In genomic region chr18:77098033-77098432, GRCh38 we compare ENCODE assay signal across 10 cellular contexts. TPM values are rescaled to one million over a fixed set of nuclear protein-coding genes. Genes with fewer than 3 reads are reported as not detected.
A peak's percentile ranks its signal among the peaks of the same experiment; 100 is the strongest.
DNase-seq lines count a peak whose midpoint lies in the region; ATAC-seq and TF ChIP-seq lines count a peak whose summit lies in the region.
"Had no signal": no experiment of that assay in that cellular context is flagged by ENCODE, and none has a peak within 500 bp of the region (broad histone marks: within the 10 kb centered on the region; RNA-seq: fewer than 3 reads in every experiment).

No MANE protein-coding gene starts in this region.

- TF ChIP-seq CTCF in glutamatergic neuron (IDR thresholded peaks at IDR 0.05; ENCODE audit: partially characterized antibody, unreplicated experiment) = no peak
- TF ChIP-seq CTCF in stomach (IDR thresholded peaks at IDR 0.05) = no peak
- TF ChIP-seq CTCF in mucosa of descending colon (IDR thresholded peaks at IDR 0.05) = no peak

- intact Hi-C loops in stomach (cut with DNase I; ENCODE audit: low total_unique reads) (no loop called here), mucosa of descending colon (cut with DNase I, micrococcal nuclease) (no loop called here)

- H3K27me3 Mint-ChIP-seq in activated CD4-positive, alpha-beta T cell treated with anti-CD3 and anti-CD28 coated beads, Interleukin-2, amount 10 ng/mL, durations not matched to agents 7 days and 5 days = no peaks in the 10 kb centered on the region
- H3K27me3 Mint-ChIP-seq in glutamatergic neuron (ENCODE audit: unreplicated experiment) = no peaks in the 10 kb centered on the region

- no peaks in the 10 kb centered on the region for H3K27me3 ChIP-seq in stomach

- no peak for DNase-seq in activated CD4-positive, alpha-beta T cell treated with anti-CD3 and anti-CD28 coated beads, Interleukin-2, amount 10 ng/mL, durations not matched to agents 7 days and 5 days
- no peak for DNase-seq in activated CD4-positive, alpha-beta T cell treated with anti-CD3 and anti-CD28 coated beads, Interleukin-2, amount 50 U/mL, for 48 hours
- peak; percentile 57 for DNase-seq in OCI-M1 (lab: John Stamatoyannopoulos, UW)
- DNase-seq in glutamatergic neuron = no peak
- DNase-seq in stomach = no peak
- DNase-seq in mucosa of descending colon = no peak
- no peak for DNase-seq in NCI-H1105 treated with DMSO at 0.1 percent for 48 hours (lab: John Stamatoyannopoulos, UW)
- no peak for DNase-seq in NCI-H774 (lab: John Stamatoyannopoulos, UW)
- DNase-seq: amniotic stem cell, NCI-H1694 had no signal

- no peak for TF ChIP-seq EP300 in stomach (IDR thresholded peaks at IDR 0.05)

- H3K36me3 ChIP-seq in stomach (peaks cover 0 to 19% (median 5%) of the 10 kb centered on the region in 4 donors), mucosa of descending colon (ENCODE audit: low read depth) (no peaks in the 10 kb centered on the region)

- TF ChIP-seq POLR2A in stomach (IDR thresholded peaks at IDR 0.05) = no peak

- H3K4me1 Mint-ChIP-seq in activated CD4-positive, alpha-beta T cell treated with anti-CD3 and anti-CD28 coated beads, Interleukin-2, amount 10 ng/mL, durations not matched to agents 7 days and 5 days = peaks cover 87% of the 10 kb centered on the region
- H3K4me1 Mint-ChIP-seq in glutamatergic neuron (ENCODE audit: low read depth, unreplicated experiment) = peaks cover 48% of the 10 kb centered on the region

- ATAC-seq in mucosa of descending colon = no peak

- 22 to 47% (median 38%) methylated on average over 2 of the region's 2 CpGs for WGBS in stomach, 5 donors

- H3K4me3 ChIP-seq in stomach (no peak overlapping the region), mucosa of descending colon (no peak overlapping the region)

- peak overlapping the region; percentile 80 for H3K27ac Mint-ChIP-seq in activated CD4-positive, alpha-beta T cell treated with anti-CD3 and anti-CD28 coated beads, Interleukin-2, amount 10 ng/mL, durations not matched to agents 7 days and 5 days
- no peak overlapping the region for H3K27ac Mint-ChIP-seq in glutamatergic neuron (ENCODE audit: unreplicated experiment)

- H3K4me1 ChIP-seq in stomach (peaks cover 48 to 100% (median 64%) of the 10 kb centered on the region in 4 donors), mucosa of descending colon (ENCODE audit: low read depth) (peaks cover 13% of the 10 kb centered on the region)

- peaks cover 79% of the 10 kb centered on the region for H3K36me3 Mint-ChIP-seq in activated CD4-positive, alpha-beta T cell treated with anti-CD3 and anti-CD28 coated beads, Interleukin-2, amount 10 ng/mL, durations not matched to agents 7 days and 5 days (ENCODE audit: low read depth)
- H3K36me3 Mint-ChIP-seq in glutamatergic neuron (ENCODE audit: unreplicated experiment) = no peaks in the 10 kb centered on the region

- H3K9me3 ChIP-seq in stomach = no peaks in the 10 kb centered on the region
- H3K9me3 ChIP-seq in mucosa of descending colon = no peaks in the 10 kb centered on the region

- peak overlapping the region in 4 of 5 donors; percentile 48 to 91 (median 74) for H3K27ac ChIP-seq in stomach

- POLR2A ChIA-PET in activated CD4-positive, alpha-beta T cell treated with anti-CD3 and anti-CD28 coated beads, Interleukin-2, amount 10 ng/mL, durations not matched to agents 7 days and 5 days (lab: Charles Lee) = interaction anchor here (1.6 kb wide), 1 partner anchor 30 kb away, joined by 4 read pairs; no protein-coding TSS in a partner anchor

- CTCF ChIA-PET in activated CD4-positive, alpha-beta T cell treated with anti-CD3 and anti-CD28 coated beads, Interleukin-2, amount 10 ng/mL, durations not matched to agents 7 days and 5 days (lab: Charles Lee) = interaction anchor here (0.6 to 2.8 kb wide), 5 partner anchors 9 to 97 kb away, joined by 3 to 12 read pairs (median 4); no protein-coding TSS in a partner anchor

- H3K4me3 Mint-ChIP-seq in activated CD4-positive, alpha-beta T cell treated with anti-CD3 and anti-CD28 coated beads, Interleukin-2, amount 10 ng/mL, durations not matched to agents 7 days and 5 days = no peak overlapping the region
- H3K4me3 Mint-ChIP-seq in glutamatergic neuron (ENCODE audit: unreplicated experiment) = peak overlapping the region; percentile 25

- no peaks in the 10 kb centered on the region for H3K9me3 Mint-ChIP-seq in activated CD4-positive, alpha-beta T cell treated with anti-CD3 and anti-CD28 coated beads, Interleukin-2, amount 10 ng/mL, durations not matched to agents 7 days and 5 days
- H3K9me3 Mint-ChIP-seq in glutamatergic neuron (ENCODE audit: unreplicated experiment) = peaks cover 5% of the 10 kb centered on the region

RNA-seq across cellular contexts. Expression of gene MBP, which starts 34.5 kb away (rescaled TPM):
- 100 to 1,000 TPM; 111 to 133 TPM for total RNA-seq in activated CD4-positive, alpha-beta T cell treated with anti-CD3 and anti-CD28 coated beads, Interleukin-2, amount 10 ng/mL, durations not matched to agents 7 days and 5 days
- total RNA-seq in glutamatergic neuron (ENCODE audit: unreplicated experiment) (82.6 TPM), stomach (100 to 1,000 TPM in 1 of 5 donors, 10 to 100 TPM in 4; 30.4 to 407 (median 43.8) TPM), mucosa of descending colon (10 to 100 TPM; 37.9 to 48.5 (median 47.4) TPM)
- polyA plus RNA-seq in stomach = 10 to 100 TPM in 1 of 3 donors, 1 to 10 TPM in 2; 7.9 to 16.8 (median 8.1) TPM
